Comparison of ENCODE assay signal across 8 cellular contexts in genomic region chr12:109878749-109879148, GRCh38. TPM values are rescaled to one million over a fixed set of nuclear protein-coding genes. Genes with fewer than 3 reads are reported as not detected.
A peak's percentile ranks its signal among the peaks of the same experiment; 100 is the strongest.
DNase-seq lines count a peak whose midpoint lies in the region; ATAC-seq and TF ChIP-seq lines count a peak whose summit lies in the region.

No MANE protein-coding gene starts in this region.

- ATAC-seq in activated T-cell treated with anti-CD3 and anti-CD28 coated beads, Interleukin-2, amount 50 U/mL, for 72 hours (replicated peaks in 1 of 2) = no peak
- no peak for ATAC-seq in left lung
- no peak for ATAC-seq in GM19452 (IDR thresholded peaks at IDR 0.05; ENCODE audit: unreplicated experiment)

- H3K27ac ChIP-seq in ascending aorta (no peak overlapping the region), left lung (no peak overlapping the region), temporal lobe (ENCODE audit: low read depth, low read length) (peak overlapping the region; percentile 96)

- H3K27me3 ChIP-seq in ascending aorta = no peaks in the 10 kb centered on the region
- no peaks in the 10 kb centered on the region for H3K27me3 ChIP-seq in left lung

- peak overlapping the region; percentile 93 to 99 for H3K4me3 Mint-ChIP-seq in activated T-cell treated with anti-CD3 and anti-CD28 coated beads, Interleukin-2, amount 50 U/mL, for 72 hours

- H3K27ac Mint-ChIP-seq in activated T-cell treated with anti-CD3 and anti-CD28 coated beads, Interleukin-2, amount 50 U/mL, for 72 hours = no peak overlapping the region

- no peaks in the 10 kb centered on the region for H3K9me3 Mint-ChIP-seq in activated T-cell treated with anti-CD3 and anti-CD28 coated beads, Interleukin-2, amount 50 U/mL, for 72 hours

- H3K4me3 ChIP-seq in ascending aorta (peak overlapping the region; percentile 75 to 96), left lung (peak overlapping the region; percentile 53 to 71)

- no peak for DNase-seq in activated T-cell treated with anti-CD3 and anti-CD28 coated beads, Interleukin-2, amount 50 U/mL, for 72 hours
- DNase-seq in activated T-cell treated with anti-CD3 and anti-CD28 coated beads for 4 hours = no peak
- DNase-seq in ascending aorta (ENCODE audit: low spot score in 2 of 2) = no peak
- no peak for DNase-seq in left lung
- DNase-seq in GM03348 (ENCODE audit: low spot score) = no peak
- no peak for DNase-seq in stimulated activated CD4-positive, alpha-beta T cell treated with anti-CD3 and anti-CD28 coated beads, Interleukin-4, amount 100 ng/mL, for 1 hour

- H3K36me3 ChIP-seq in ascending aorta (no peaks in the 10 kb centered on the region), left lung (no peaks in the 10 kb centered on the region)

- H3K27me3 Mint-ChIP-seq in activated T-cell treated with anti-CD3 and anti-CD28 coated beads, Interleukin-2, amount 50 U/mL, for 72 hours (ENCODE audit: low read depth) = no peaks in the 10 kb centered on the region

- TF ChIP-seq CTCF in ascending aorta (IDR thresholded peaks at IDR 0.05) (no peak), left lung (IDR thresholded peaks at IDR 0.05) (no peak)

- intact Hi-C loops in ascending aorta (cut with DNase I) = no loop called here
- intact Hi-C loops in left lung (cut with DNase I) = no loop called here

- H3K4me1 ChIP-seq in ascending aorta = peaks cover 12 to 19% of the 10 kb centered on the region in 2 donors
- H3K4me1 ChIP-seq in left lung = peaks cover 7 to 54% of the 10 kb centered on the region in 2 donors

- H3K9me3 ChIP-seq in ascending aorta = no peaks in the 10 kb centered on the region
- H3K9me3 ChIP-seq in left lung = no peaks in the 10 kb centered on the region

- no peaks in the 10 kb centered on the region for H3K36me3 Mint-ChIP-seq in activated T-cell treated with anti-CD3 and anti-CD28 coated beads, Interleukin-2, amount 50 U/mL, for 72 hours (ENCODE audit: insufficient read depth in 2 of 2)

- H3K4me1 Mint-ChIP-seq in activated T-cell treated with anti-CD3 and anti-CD28 coated beads, Interleukin-2, amount 50 U/mL, for 72 hours (ENCODE audit: low read depth) = peaks cover 63% of the 10 kb centered on the region

RNA-seq across cellular contexts. Expression of gene GLTP, which starts 1.6 kb away (rescaled TPM):
- total RNA-seq in activated T-cell treated with anti-CD3 and anti-CD28 coated beads, Interleukin-2, amount 50 U/mL, for 72 hours = 10 to 100 TPM; 23.8 to 24.5 TPM
- 105 TPM for total RNA-seq in ascending aorta
- total RNA-seq in left lung = 10 to 100 TPM; 37.1 to 43.3 TPM
- 9.8 TPM for total RNA-seq in temporal lobe

RNA-seq across cellular contexts. Expression of gene TCHP, which starts 21.3 kb away (rescaled TPM):
- 10 to 100 TPM; 22.5 to 25.1 TPM for total RNA-seq in activated T-cell treated with anti-CD3 and anti-CD28 coated beads, Interleukin-2, amount 50 U/mL, for 72 hours
- total RNA-seq in ascending aorta (4.2 TPM), left lung (10 to 100 TPM; 15.4 to 15.6 TPM), temporal lobe (3.2 TPM)

RNA-seq across cellular contexts. Expression of gene TRPV4, which starts 45.6 kb away (rescaled TPM):
- not detected for total RNA-seq in activated T-cell treated with anti-CD3 and anti-CD28 coated beads, Interleukin-2, amount 50 U/mL, for 72 hours
- total RNA-seq in ascending aorta (not detected), left lung (1 to 10 TPM; 2.2 to 3.2 TPM), temporal lobe (0.25 TPM)
